ENCODE assay signal across 13 cellular contexts in the genomic region with DNA sequence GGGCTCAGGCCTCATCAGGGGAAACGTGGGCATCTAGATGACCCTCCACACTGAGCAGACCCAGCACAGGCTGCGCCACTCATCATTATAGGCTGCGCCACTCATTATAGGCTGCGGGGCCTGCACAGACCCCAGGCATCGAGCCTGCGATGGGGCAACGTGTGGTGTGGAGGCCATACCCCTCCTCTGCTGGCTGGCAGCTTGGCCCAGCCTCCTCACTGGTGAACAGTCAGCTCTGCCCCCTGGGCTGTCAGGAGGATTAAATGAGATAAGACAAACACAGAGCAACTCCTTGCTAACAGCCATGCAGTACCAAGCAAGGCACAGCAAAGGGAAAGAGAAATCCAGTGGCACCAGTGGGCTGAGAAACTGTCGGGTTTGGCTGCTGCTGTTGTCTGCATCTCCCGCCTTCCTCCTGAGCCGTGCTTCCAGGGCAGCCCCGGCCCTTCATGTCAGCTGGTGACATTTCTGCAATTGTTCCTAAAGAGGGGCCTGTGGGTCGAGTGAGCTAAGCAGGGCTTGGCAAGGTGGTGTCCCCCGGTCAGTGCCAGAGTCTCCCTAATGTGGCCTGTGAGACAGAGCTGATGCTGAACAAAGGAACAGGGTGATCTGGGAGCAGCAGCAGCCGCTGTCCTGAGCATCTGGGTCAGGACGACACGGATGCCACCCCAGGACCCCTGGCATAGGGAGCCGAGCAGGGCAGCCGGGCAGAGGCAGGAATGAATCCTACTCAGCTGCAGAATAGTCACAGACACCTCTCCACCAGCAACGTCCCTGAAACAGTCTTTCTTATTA.
"Had no signal": no experiment of that assay in that cellular context is flagged by ENCODE, and none has a peak within 500 bp of the region (broad histone marks: within the 10 kb centered on the region; RNA-seq: fewer than 3 reads in every experiment).

No MANE protein-coding gene starts in this region.

- H3K9me3 Mint-ChIP-seq: activated naive CD4-positive, alpha-beta T cell treated with anti-CD3 and anti-CD28 coated beads for 36 hours; activated T-helper 17 cell treated with anti-CD3 and anti-CD28 coated beads, Interleukin-2, amount 50 U/mL, for 72 hours; natural killer cell had no signal

- H3K4me3 Mint-ChIP-seq: activated naive CD4-positive, alpha-beta T cell treated with anti-CD3 and anti-CD28 coated beads for 36 hours; activated T-helper 17 cell treated with anti-CD3 and anti-CD28 coated beads, Interleukin-2, amount 50 U/mL, for 72 hours; natural killer cell had no signal

- H3K27ac Mint-ChIP-seq: activated naive CD4-positive, alpha-beta T cell treated with anti-CD3 and anti-CD28 coated beads for 36 hours; activated T-helper 17 cell treated with anti-CD3 and anti-CD28 coated beads, Interleukin-2, amount 50 U/mL, for 72 hours; natural killer cell had no signal

- H3K27ac ChIP-seq: colonic mucosa, esophagus squamous epithelium, suprapubic skin, upper lobe of left lung had no signal

- H3K9me3 ChIP-seq: colonic mucosa, esophagus squamous epithelium, suprapubic skin, upper lobe of left lung had no signal

- H3K4me1 ChIP-seq: colonic mucosa, suprapubic skin, upper lobe of left lung had no signal

- DNase-seq: activated CD4-positive, CD25-positive, alpha-beta regulatory T cell treated with anti-CD3 and anti-CD28 coated beads, Interleukin-2, amount 50 U/mL, for 72 hours; activated naive CD4-positive, alpha-beta T cell treated with anti-CD3 and anti-CD28 coated beads for 36 hours; activated T-cell treated with anti-CD3 and anti-CD28 coated beads for 4 hours; central memory CD4-positive, alpha-beta T cell; colonic mucosa; esophagus squamous epithelium; natural killer cell; stimulated activated CD4-positive, alpha-beta T cell treated with anti-CD3 and anti-CD28 coated beads, Interleukin-2, amount 100 ng/mL, for 48 hours; stimulated activated naive CD4-positive, alpha-beta T cell treated with Interleukin-2 at 50 U/mL for 16 hours; T-helper 1 cell had no signal

- H3K36me3 Mint-ChIP-seq: natural killer cell had no signal

- ATAC-seq: activated T-helper 17 cell treated with anti-CD3 and anti-CD28 coated beads, Interleukin-2, amount 50 U/mL, for 72 hours; natural killer cell had no signal

- H3K27me3 ChIP-seq: colonic mucosa, esophagus squamous epithelium, suprapubic skin, upper lobe of left lung had no signal

- H3K27me3 Mint-ChIP-seq: activated T-helper 17 cell treated with anti-CD3 and anti-CD28 coated beads, Interleukin-2, amount 50 U/mL, for 72 hours had no signal

- H3K36me3 ChIP-seq: colonic mucosa, esophagus squamous epithelium, suprapubic skin, upper lobe of left lung had no signal

- H3K4me3 ChIP-seq: colonic mucosa, esophagus squamous epithelium, suprapubic skin, upper lobe of left lung had no signal
